8 cellular contexts compared by ENCODE assay signal in genomic region chr2:96209011-96209728, GRCh38. TPM values are rescaled to one million over a fixed set of nuclear protein-coding genes. Genes with fewer than 3 reads are reported as not detected.
DNase-seq lines count a peak whose midpoint lies in the region; FAIRE-seq and TF ChIP-seq lines count a peak whose summit lies in the region.

No MANE protein-coding gene starts in this region.

- H3K4me3 Mint-ChIP-seq in activated CD4-positive, alpha-beta T cell treated with anti-CD3 and anti-CD28 coated beads, Interleukin-2, amount 10 ng/mL, durations not matched to agents 24 days and 14 days, result peak overlapping the region; percentile 96
- peak overlapping the region; percentile 88 for H3K4me3 Mint-ChIP-seq in activated naive CD8-positive, alpha-beta T cell

- peaks cover 31% of the 10 kb centered on the region for H3K36me3 Mint-ChIP-seq in activated CD4-positive, alpha-beta T cell treated with anti-CD3 and anti-CD28 coated beads, Interleukin-2, amount 10 ng/mL, durations not matched to agents 24 days and 14 days (ENCODE audit: low read depth)
- H3K36me3 Mint-ChIP-seq in activated naive CD8-positive, alpha-beta T cell, result peaks cover 9% of the 10 kb centered on the region

- WGBS in suprapubic skin, result 8% methylated on average over 21 of the region's 21 CpGs

- intact Hi-C loops in activated CD4-positive, alpha-beta T cell treated with anti-CD3 and anti-CD28 coated beads, Interleukin-2, amount 10 ng/mL, durations not matched to agents 24 days and 14 days (cut with micrococcal nuclease), result loop anchor here (1.0 to 5.0 kb wide), 6 partner anchors 34 to 328 kb away; partner anchors contain the start of genes ARID5A, CIAO1 and DUSP2
- intact Hi-C loops in kidney (cut with DNase I), result no loop called here

- no peaks in the 10 kb centered on the region for H3K27me3 ChIP-seq in suprapubic skin

- FAIRE-seq in kidney (lab: Jason Lieb, UNC), result no peak

- H3K36me3 ChIP-seq in kidney (ENCODE audit: control insufficient read depth in 1 of 2, insufficient read depth in 2 of 2, low read length in 2 of 2), result no peaks in the 10 kb centered on the region
- H3K36me3 ChIP-seq in suprapubic skin, result no peaks in the 10 kb centered on the region

- peak overlapping the region; percentile 70 to 95 for H3K4me3 ChIP-seq in kidney (ENCODE audit: low read length in 2 of 2)
- H3K4me3 ChIP-seq in suprapubic skin, result peak overlapping the region; percentile 98

- DNase-seq in activated CD4-positive, alpha-beta T cell treated with anti-CD3 and anti-CD28 coated beads, Interleukin-2, amount 10 ng/mL, durations not matched to agents 24 days and 14 days, result no peak
- DNase-seq in activated CD4-positive, alpha-beta T cell treated with anti-CD3 and anti-CD28 coated beads for 1 hour, result no peak
- no peak for DNase-seq in kidney
- DNase-seq in suprapubic skin (ENCODE audit: low spot score in 2 of 2), result no peak
- DNase-seq in effector CD4-positive, alpha-beta T cell, result no peak
- DNase-seq in T1000 (lab: John Stamatoyannopoulos, UW), result no peak
- no peak for DNase-seq in DMS53 (lab: John Stamatoyannopoulos, UW)

- no peak for TF ChIP-seq CTCF in kidney (IDR thresholded peaks at IDR 0.05; ENCODE audit: borderline replicate concordance, extremely low read depth, insufficient read depth)
- TF ChIP-seq CTCF in suprapubic skin (IDR thresholded peaks at IDR 0.05), result no peak

- H3K4me1 Mint-ChIP-seq in activated CD4-positive, alpha-beta T cell treated with anti-CD3 and anti-CD28 coated beads, Interleukin-2, amount 10 ng/mL, durations not matched to agents 24 days and 14 days, result peaks cover 42% of the 10 kb centered on the region
- peaks cover 44% of the 10 kb centered on the region for H3K4me1 Mint-ChIP-seq in activated naive CD8-positive, alpha-beta T cell (ENCODE audit: low read depth)

- H3K9me3 ChIP-seq in kidney (ENCODE audit: control insufficient read depth in 1 of 2, low read length in 2 of 2) (no peaks in the 10 kb centered on the region), suprapubic skin (no peaks in the 10 kb centered on the region)

- no peak for TF ChIP-seq EP300 in suprapubic skin (IDR thresholded peaks at IDR 0.05)

- H3K27me3 Mint-ChIP-seq in activated CD4-positive, alpha-beta T cell treated with anti-CD3 and anti-CD28 coated beads, Interleukin-2, amount 10 ng/mL, durations not matched to agents 24 days and 14 days, result no peaks in the 10 kb centered on the region
- no peaks in the 10 kb centered on the region for H3K27me3 Mint-ChIP-seq in activated naive CD8-positive, alpha-beta T cell

- no peak for TF ChIP-seq POLR2A in suprapubic skin (IDR thresholded peaks at IDR 0.05)

- H3K27ac Mint-ChIP-seq in activated CD4-positive, alpha-beta T cell treated with anti-CD3 and anti-CD28 coated beads, Interleukin-2, amount 10 ng/mL, durations not matched to agents 24 days and 14 days, result peak overlapping the region; percentile 90
- H3K27ac Mint-ChIP-seq in activated naive CD8-positive, alpha-beta T cell, result peak overlapping the region; percentile 87

- peak overlapping the region; percentile 92 to 96 for H3K27ac ChIP-seq in kidney (ENCODE audit: low read depth in 2 of 2, low read length in 2 of 2)
- H3K27ac ChIP-seq in suprapubic skin, result peak overlapping the region; percentile 98

- H3K4me1 ChIP-seq in kidney (ENCODE audit: control insufficient read depth in 1 of 2, insufficient read depth in 1 of 2, low read depth in 1 of 2, low read length in 2 of 2) (peaks cover 17 to 20% of the 10 kb centered on the region in 2 donors), suprapubic skin (peaks cover 49% of the 10 kb centered on the region)

- peak overlapping the region; percentile 29 to 94 for H3K9ac ChIP-seq in kidney (ENCODE audit: low read length in 2 of 2)

- H3K9me3 Mint-ChIP-seq in activated CD4-positive, alpha-beta T cell treated with anti-CD3 and anti-CD28 coated beads, Interleukin-2, amount 10 ng/mL, durations not matched to agents 24 days and 14 days, result no peaks in the 10 kb centered on the region
- H3K9me3 Mint-ChIP-seq in activated naive CD8-positive, alpha-beta T cell (ENCODE audit: low read depth), result no peaks in the 10 kb centered on the region

RNA-seq across cellular contexts. Expression of gene STARD7, which starts 0.5 kb away (rescaled TPM):
- 212 and 217 TPM in 2 replicates for total RNA-seq in activated CD4-positive, alpha-beta T cell treated with anti-CD3 and anti-CD28 coated beads, Interleukin-2, amount 10 ng/mL, durations not matched to agents 24 days and 14 days
- total RNA-seq in kidney (112 TPM), suprapubic skin (10 to 100 TPM; 69.4 to 92.4 (median 76.8) TPM)
- 96.6 TPM for polyA plus RNA-seq in kidney (ENCODE audit: insufficient read depth, low read depth, low replicate concordance)

RNA-seq across cellular contexts. Expression of gene TMEM127, which starts 56.6 kb away (rescaled TPM):
- total RNA-seq in activated CD4-positive, alpha-beta T cell treated with anti-CD3 and anti-CD28 coated beads, Interleukin-2, amount 10 ng/mL, durations not matched to agents 24 days and 14 days, result 31.6 and 33.1 TPM in 2 replicates
- total RNA-seq in kidney (72.3 TPM), suprapubic skin (10 to 100 TPM; 39.3 to 66.5 (median 53.9) TPM)
- polyA plus RNA-seq in kidney (ENCODE audit: insufficient read depth, low read depth, low replicate concordance), result 37.4 TPM

RNA-seq across cellular contexts. Expression of gene CIAO1, which starts 56.9 kb away (rescaled TPM):
- total RNA-seq in activated CD4-positive, alpha-beta T cell treated with anti-CD3 and anti-CD28 coated beads, Interleukin-2, amount 10 ng/mL, durations not matched to agents 24 days and 14 days, result 105 and 110 TPM in 2 replicates
- total RNA-seq in kidney (63.0 TPM), suprapubic skin (100 to 1,000 TPM; 107 to 143 (median 110) TPM)
- polyA plus RNA-seq in kidney (ENCODE audit: insufficient read depth, low read depth, low replicate concordance), result 48.2 TPM
